25 cellular contexts compared by ENCODE assay signal in the genomic region with DNA sequence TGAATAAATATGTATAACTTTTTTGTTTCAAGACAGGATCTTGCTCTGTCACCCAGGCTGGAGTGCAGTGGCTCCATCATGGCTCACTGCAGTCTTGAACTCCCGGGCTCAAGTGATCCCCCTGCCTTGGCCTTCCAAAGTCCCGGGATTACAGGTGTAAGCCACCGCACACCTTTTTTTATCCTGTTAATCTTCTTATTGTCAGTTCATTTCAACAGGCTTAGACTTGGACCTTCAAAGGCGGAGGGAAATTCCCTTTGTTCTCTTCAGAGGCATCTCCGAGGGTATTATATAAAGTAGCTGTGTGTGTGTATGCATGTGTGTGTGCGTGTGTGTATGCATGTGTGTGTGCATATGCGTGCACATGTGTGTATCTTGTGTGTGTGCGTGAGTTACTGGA. TPM values are rescaled to one million over a fixed set of nuclear protein-coding genes. Genes with fewer than 3 reads are reported as not detected.
DNase-seq lines count a peak whose midpoint lies in the region; ATAC-seq, FAIRE-seq and TF ChIP-seq lines count a peak whose summit lies in the region.
"Had no signal": no experiment of that assay in that cellular context is flagged by ENCODE, and none has a peak within 500 bp of the region (broad histone marks: within the 10 kb centered on the region; RNA-seq: fewer than 3 reads in every experiment).

No MANE protein-coding gene starts in this region.

- H2BK5ac ChIP-seq in H9 (ENCODE audit: insufficient read length, low read length) = no peak overlapping the region

- H3K4ac ChIP-seq in H9 (ENCODE audit: low read depth, low read length) = no peak overlapping the region

- no peak overlapping the region for H3K9ac ChIP-seq in H9 (ENCODE audit: extremely low read depth, insufficient read length, low read length)
- no peak overlapping the region for H3K9ac ChIP-seq in K562 (ENCODE audit: insufficient read depth in 1 of 2, low read depth in 2 of 2, low read length in 2 of 2)

- H3K27ac ChIP-seq in H9 (ENCODE audit: insufficient read length, low read depth, low read length) (no peak overlapping the region), K562 (ENCODE audit: extremely low read depth, low read depth, low read length) (no peak overlapping the region)
- H3K27ac ChIP-seq: psoas muscle, SJCRH30, tibial artery had no signal

- no peak overlapping the region for H3K4me3 Mint-ChIP-seq in H9
- no peak overlapping the region for H3K4me3 Mint-ChIP-seq in stimulated activated effector memory CD8-positive, alpha-beta T cell treated with anti-CD3 and anti-CD28 coated beads, Interleukin-12 subunit alpha, Interleukin-12 subunit beta, amount 100 ng/mL, for 72 hours
- H3K4me3 Mint-ChIP-seq: activated naive CD8-positive, alpha-beta T cell; activated T-cell treated with anti-CD3 and anti-CD28 coated beads, Interleukin-2, amount 50 U/mL, for 72 hours; memory B cell had no signal

- H2BK120ac ChIP-seq in H9 (ENCODE audit: low read depth, low read length, poor library complexity, severe bottlenecking) = no peak overlapping the region

- H3K4me1 ChIP-seq in H9 (ENCODE audit: insufficient read depth, low read length) (no peaks in the 10 kb centered on the region), K562 (replicated peaks in 1 of 2; ENCODE audit: control insufficient read depth in 2 of 2, insufficient read depth in 2 of 2, low read length in 2 of 2) (no peaks in the 10 kb centered on the region)
- H3K4me1 ChIP-seq: psoas muscle, tibial artery had no signal

- no peak overlapping the region for H4K5ac ChIP-seq in H9 (ENCODE audit: insufficient read length, low read depth, low read length)

- peak overlapping the region; percentile 3 to 93 for H3K27ac Mint-ChIP-seq in activated naive CD4-positive, alpha-beta T cell treated with anti-CD3 and anti-CD28 coated beads, Interleukin-2, amount 50 U/mL, for 72 hours
- H3K27ac Mint-ChIP-seq in H9 = peak overlapping the region in 2 of 3 experiments; percentile 16 to 19; a peak in 2 of 7 replicates
- H3K27ac Mint-ChIP-seq in stimulated activated effector memory CD8-positive, alpha-beta T cell treated with anti-CD3 and anti-CD28 coated beads, Interleukin-12 subunit alpha, Interleukin-12 subunit beta, amount 100 ng/mL, for 72 hours = peak overlapping the region; percentile 78
- H3K27ac Mint-ChIP-seq: activated T-cell treated with anti-CD3 and anti-CD28 coated beads, Interleukin-2, amount 50 U/mL, for 72 hours; memory B cell had no signal

- TF ChIP-seq CTCF in H9 (conservative IDR thresholded peaks at IDR 0.05) = no peak
- TF ChIP-seq CTCF in K562 (IDR thresholded peaks at IDR 0.05 in 2 of 3, conservative IDR thresholded peaks at IDR 0.05 in 1 of 3; ENCODE audit: insufficient read depth in 2 of 3, low read depth in 1 of 3, low read length in 3 of 3) = no peak

- no peaks in the 10 kb centered on the region for H3K79me2 ChIP-seq in H9 (ENCODE audit: insufficient read depth, low read length)
- no peaks in the 10 kb centered on the region for H3K79me2 ChIP-seq in K562 (ENCODE audit: control insufficient read depth, insufficient read depth, low read length)

- H4K20me1 ChIP-seq in H9 (ENCODE audit: control insufficient read depth, insufficient read depth, insufficient read length) (no peaks in the 10 kb centered on the region), K562 (replicated peaks; ENCODE audit: control insufficient read depth, insufficient read depth, low read length) (peaks cover 3% of the 10 kb centered on the region; the same call in 1 of the 2 replicates)

- in situ Hi-C loops in K562 (cut with MboI) = no loop called here

- H3T11ph ChIP-seq in H9 (ENCODE audit: low read length) = no peak overlapping the region

- H4K8ac ChIP-seq in H9 (replicated peaks; ENCODE audit: insufficient read length, low read depth, low read length) = no peak overlapping the region

- H3K18ac ChIP-seq in H9 (ENCODE audit: insufficient read length, low read depth, low read length) = no peak overlapping the region

- H3K23ac ChIP-seq in H9 (ENCODE audit: insufficient read length, low read depth, low read length) = no peak overlapping the region

- H3K14ac ChIP-seq in H9 (ENCODE audit: insufficient read depth, low read length) = no peak overlapping the region

- peaks cover 8 to 20% of the 10 kb centered on the region in 2 experiments for H3K4me1 Mint-ChIP-seq in H9
- H3K4me1 Mint-ChIP-seq in stimulated activated effector memory CD8-positive, alpha-beta T cell treated with anti-CD3 and anti-CD28 coated beads, Interleukin-12 subunit alpha, Interleukin-12 subunit beta, amount 100 ng/mL, for 72 hours = peaks cover 23% of the 10 kb centered on the region

- H2BK15ac ChIP-seq in H9 (ENCODE audit: low read depth, low read length) = no peak overlapping the region

- H3K4me2 ChIP-seq in H9 (ENCODE audit: insufficient read depth, insufficient read length, low read length) = no peak overlapping the region
- no peak overlapping the region for H3K4me2 ChIP-seq in K562 (ENCODE audit: insufficient read depth, low read length)

- H3K9me3 ChIP-seq in H9 (ENCODE audit: control insufficient read depth, low read depth, low read length) (no peaks in the 10 kb centered on the region), K562 (replicated peaks; ENCODE audit: control insufficient read depth, insufficient read depth, low read depth, low read length) (no peaks in the 10 kb centered on the region)
- H3K9me3 ChIP-seq: psoas muscle, SJCRH30, tibial artery had no signal

- H3K79me1 ChIP-seq in H9 (ENCODE audit: insufficient read depth, low read depth, low read length, poor library complexity, severe bottlenecking) = no peaks in the 10 kb centered on the region

- no peak overlapping the region for H2AK5ac ChIP-seq in H9 (ENCODE audit: insufficient read length, low read length)

- 0 out of 2 replicates have a peak, but pooled peaks have one; percentile 19 for TF ChIP-seq POLR2A in K562 (conservative IDR thresholded peaks at IDR 0.05)

- H4K91ac ChIP-seq in H9 (ENCODE audit: insufficient read length, low read depth, low read length) = no peak overlapping the region

- no peak for TF ChIP-seq RAD21 in K562 (CRISPR knock-in tag; conservative IDR thresholded peaks at IDR 0.05 in 1 of 2, IDR thresholded peaks at IDR 0.05 in 1 of 2)

- POLR2A ChIA-PET in K562 (lab: Yijun Ruan, JAX) = interaction anchor here (0.6 to 1.6 kb wide), 5 partner anchors 10 to 677 kb away, joined by 3 to 7 read pairs (median 4); no protein-coding TSS in a partner anchor

- H3K4me3 ChIP-seq in K562 = no peak overlapping the region
- H3K4me3 ChIP-seq: psoas muscle, SJCRH30, tibial artery had no signal

- no peak for ATAC-seq in activated naive CD4-positive, alpha-beta T cell treated with anti-CD3 and anti-CD28 coated beads, Interleukin-2, amount 50 U/mL, for 72 hours
- no peak for ATAC-seq in K562
- no peak for ATAC-seq in stimulated activated effector memory CD8-positive, alpha-beta T cell treated with anti-CD3 and anti-CD28 coated beads, Interleukin-12 subunit alpha, Interleukin-12 subunit beta, amount 100 ng/mL, for 72 hours
- ATAC-seq: activated T-cell treated with anti-CD3 and anti-CD28 coated beads, Interleukin-2, amount 50 U/mL, for 72 hours; left lobe of liver; psoas muscle had no signal

- FAIRE-seq in K562 (lab: Jason Lieb, UNC) = no peak
- FAIRE-seq: astrocyte, GM12892, RCC 7860 had no signal

- H3K36me3 ChIP-seq in K562 (ENCODE audit: control insufficient read depth, insufficient read depth, low read length) = peaks cover 93% of the 10 kb centered on the region; the same call in 2 of the 3 replicates

- no peaks in the 10 kb centered on the region for H3K27me3 ChIP-seq in H9 (ENCODE audit: insufficient read depth, low read length)
- H3K27me3 ChIP-seq in K562 (ENCODE audit: control insufficient read depth in 2 of 2, insufficient read depth in 2 of 2, low read length in 2 of 2) = no peaks in the 10 kb centered on the region
- H3K27me3 ChIP-seq: SJCRH30, tibial artery had no signal

- H3K27me3 Mint-ChIP-seq in H9 (ENCODE audit: low read depth) = no peaks in the 10 kb centered on the region; the same call in 1 of the 2 replicates
- H3K27me3 Mint-ChIP-seq: activated naive CD8-positive, alpha-beta T cell; memory B cell had no signal

- BruUV-seq in K562 (replicated peaks; lab: Mats Ljungman, UMichigan) = no TSS peak

- intact Hi-C loops in K562 (cut with micrococcal nuclease) = loop anchor here (5.0 kb wide), 1 partner anchor 139 kb away; the partner anchor contains the start of gene TMEM161A

- no peak overlapping the region for H2AFZ ChIP-seq in H9 (ENCODE audit: low read length)
- H2AFZ ChIP-seq in K562 (ENCODE audit: low read depth, low read length) = no peak overlapping the region

- WGBS in H9 (ENCODE audit: extremely low coverage, insufficient read length, low lambda C conversion rate) = no CpG with 5 or more reads among the region's 8 CpGs
- WGBS in K562 (ENCODE audit: insufficient coverage, low coverage, missing lambda C conversion rate) = 89% methylated on average over 8 of the region's 8 CpGs

- H2BK12ac ChIP-seq in H9 (ENCODE audit: insufficient read length, low read depth, low read length) = no peak overlapping the region

- no peaks in the 10 kb centered on the region for H3K9me3 Mint-ChIP-seq in activated naive CD4-positive, alpha-beta T cell treated with anti-CD3 and anti-CD28 coated beads, Interleukin-2, amount 50 U/mL, for 72 hours
- H3K9me3 Mint-ChIP-seq in H9 = no peaks in the 10 kb centered on the region
- no peaks in the 10 kb centered on the region for H3K9me3 Mint-ChIP-seq in stimulated activated effector memory CD8-positive, alpha-beta T cell treated with anti-CD3 and anti-CD28 coated beads, Interleukin-12 subunit alpha, Interleukin-12 subunit beta, amount 100 ng/mL, for 72 hours
- H3K9me3 Mint-ChIP-seq: activated T-cell treated with anti-CD3 and anti-CD28 coated beads, Interleukin-2, amount 50 U/mL, for 72 hours; memory B cell had no signal

- TF ChIP-seq EP300 in K562 (IDR thresholded peaks at IDR 0.05; ENCODE audit: low read length) = no peak

- peaks cover 4% of the 10 kb centered on the region for H3K9me1 ChIP-seq in K562 (ENCODE audit: control insufficient read depth, insufficient read depth, low read length)

- no peak overlapping the region for H3K56ac ChIP-seq in H9 (ENCODE audit: insufficient read length, low read depth, low read length)

- H3K36me3 Mint-ChIP-seq in activated naive CD4-positive, alpha-beta T cell treated with anti-CD3 and anti-CD28 coated beads, Interleukin-2, amount 50 U/mL, for 72 hours = peaks cover 16 to 19% of the 10 kb centered on the region in 2 donors
- H3K36me3 Mint-ChIP-seq in H9 (ENCODE audit: insufficient read depth in 1 of 3, low read depth in 3 of 3) = peaks cover 45 to 77% (median 71%) of the 10 kb centered on the region in 3 experiments; a peak in 6 of 7 replicates
- H3K36me3 Mint-ChIP-seq in stimulated activated effector memory CD8-positive, alpha-beta T cell treated with anti-CD3 and anti-CD28 coated beads, Interleukin-12 subunit alpha, Interleukin-12 subunit beta, amount 100 ng/mL, for 72 hours = peaks cover 54% of the 10 kb centered on the region

- H2BK20ac ChIP-seq in H9 (ENCODE audit: low read depth, low read length, poor library complexity, severe bottlenecking) = no peak overlapping the region

- CTCF ChIA-PET in K562 (lab: Yijun Ruan, JAX; ENCODE audit: low intra/inter-chr PET ratio) = no interaction called here

- no peak for DNase-seq in activated naive CD4-positive, alpha-beta T cell treated with anti-CD3 and anti-CD28 coated beads, Interleukin-2, amount 50 U/mL, for 72 hours (ENCODE audit: low spot score in 2 of 2)
- no peak for DNase-seq in activated naive CD4-positive, alpha-beta T cell (lab: John Stamatoyannopoulos, UW)
- DNase-seq in H9 (no peak), K562 (ENCODE audit: extremely low read depth in 1 of 4, low spot score in 3 of 4) (no peak), GM03348 (ENCODE audit: low spot score) (no peak), ureter (ENCODE audit: low spot score) (no peak)
- DNase-seq in stimulated activated effector memory CD8-positive, alpha-beta T cell treated with anti-CD3 and anti-CD28 coated beads, Interleukin-12 subunit alpha, Interleukin-12 subunit beta, amount 100 ng/mL, for 72 hours (ENCODE audit: low spot score in 2 of 2) = no peak
- DNase-seq: ACHN; activated T-cell treated with anti-CD3 and anti-CD28 coated beads, Interleukin-2, amount 50 U/mL, for 72 hours; C1 segment of cervical spinal cord; central memory CD4-positive, alpha-beta T cell; hypothalamus; KG1; MM.1S; NCI-H1417; psoas muscle; stimulated activated naive CD4-positive, alpha-beta T cell treated with Interleukin-2 at 50 U/mL for 16 hours; tibial artery had no signal

- no peaks in the 10 kb centered on the region for H3K23me2 ChIP-seq in H9 (ENCODE audit: insufficient read length, low read depth, low read length, poor library complexity, severe bottlenecking)

RNA-seq across cellular contexts. Expression of gene SUGP2, which starts 35.0 kb away (rescaled TPM):
- total RNA-seq in activated naive CD4-positive, alpha-beta T cell treated with anti-CD3 and anti-CD28 coated beads, Interleukin-2, amount 50 U/mL, for 72 hours = 100 to 1,000 TPM; 119 to 248 TPM
- 95.2 and 102 TPM in 2 replicates for total RNA-seq in H9 (2021)
- 383 and 414 TPM in 2 replicates for total RNA-seq in K562 (2011; cell fraction: chromatin; rRNA removed; ENCODE audit: low replicate concordance)
- 210 and 215 TPM in 2 replicates for total RNA-seq in K562 (2011; cell fraction: nucleolus; rRNA removed)
- total RNA-seq in K562 (2011; cell fraction: nucleoplasm; rRNA removed) = 214 and 219 TPM in 2 replicates
- 50.6 and 61.7 TPM in 2 replicates for total RNA-seq in K562 (2014; rRNA removed)
- total RNA-seq in K562 (2014; rRNA removed; fragmentation: Illumina TruSeq; extraction: Trizol) = 63.1 and 70.8 TPM in 2 replicates
- total RNA-seq in K562 (2015; rRNA removed; fragmentation: Illumina TruSeq; extraction: Trizol) = 60.5 and 61.8 TPM in 2 replicates
- total RNA-seq in K562 (2021) = 96.4 and 97.5 TPM in 2 replicates
- polyA plus RNA-seq in K562 (2011; rRNA removed) = 101 and 135 TPM in 2 replicates
- polyA plus RNA-seq in K562 (2011; cell fraction: cytosol; rRNA removed) = 49.7 and 83.6 TPM in 2 replicates
- 318 and 368 TPM in 2 replicates for polyA plus RNA-seq in K562 (2011; cell fraction: nucleus; rRNA removed)
- 73.8 and 103 TPM in 2 replicates for polyA plus RNA-seq in K562 (2012)
- polyA plus RNA-seq in K562 (2014; fragmentation: Illumina TruSeq; extraction: Trizol) = 82.8 and 89.9 TPM in 2 replicates
- 10 to 100 TPM; 13.1 to 22.6 TPM for polyA plus RNA-seq in K562 (2014; fragmentation: Nextera tagmentation; extraction: Ambion mirVana)
- 93.0 and 120 TPM in 2 replicates for polyA plus RNA-seq in K562 (2014; rRNA removed)
- polyA minus RNA-seq in K562 (2011; rRNA and poly(A)+ RNA removed) = 58.5 and 77.2 TPM in 2 replicates
- polyA minus RNA-seq in K562 (2011; cell fraction: cytosol; rRNA and poly(A)+ RNA removed) = 32.1 and 32.5 TPM in 2 replicates
- 80.9 and 135 TPM in 2 replicates for polyA minus RNA-seq in K562 (2011; cell fraction: nucleus; rRNA and poly(A)+ RNA removed)
- total RNA-seq in ureter = 99.6 TPM

RNA-seq across cellular contexts. Expression of gene ARMC6, which starts 35.1 kb away (rescaled TPM):
- 10 to 100 TPM; 22.4 to 34.8 TPM for total RNA-seq in activated naive CD4-positive, alpha-beta T cell treated with anti-CD3 and anti-CD28 coated beads, Interleukin-2, amount 50 U/mL, for 72 hours
- total RNA-seq in H9 (2021) (66.5 and 69.0 TPM in 2 replicates), K562 (2014; rRNA removed) (93.4 and 116 TPM in 2 replicates), K562 (2014; rRNA removed; fragmentation: Illumina TruSeq; extraction: Trizol) (25.9 and 40.9 TPM in 2 replicates), K562 (2015; rRNA removed; fragmentation: Illumina TruSeq; extraction: Trizol) (62.3 and 63.9 TPM in 2 replicates), K562 (2021) (69.2 and 73.4 TPM in 2 replicates), ureter (42.2 TPM)
- 30.4 and 88.7 TPM in 2 replicates for total RNA-seq in K562 (2011; cell fraction: chromatin; rRNA removed; ENCODE audit: low replicate concordance)
- 63.9 and 75.1 TPM in 2 replicates for total RNA-seq in K562 (2011; cell fraction: nucleolus; rRNA removed)
- 40.5 and 41.2 TPM in 2 replicates for total RNA-seq in K562 (2011; cell fraction: nucleoplasm; rRNA removed)
- polyA plus RNA-seq in K562 (2011; rRNA removed) (38.1 and 47.1 TPM in 2 replicates), K562 (2014; fragmentation: Illumina TruSeq; extraction: Trizol) (63.6 and 75.5 TPM in 2 replicates), K562 (2014; fragmentation: Nextera tagmentation; extraction: Ambion mirVana) (1 to 10 TPM; 2.1 to 5.4 TPM), K562 (2014; rRNA removed) (65.4 and 76.3 TPM in 2 replicates)
- 48.2 and 88.3 TPM in 2 replicates for polyA plus RNA-seq in K562 (2011; cell fraction: cytosol; rRNA removed)
- polyA plus RNA-seq in K562 (2011; cell fraction: nucleus; rRNA removed) = 48.6 and 65.2 TPM in 2 replicates
- polyA plus RNA-seq in K562 (2012) = 53.4 and 54.5 TPM in 2 replicates
- polyA minus RNA-seq in K562 (2011; rRNA and poly(A)+ RNA removed) = 23.4 and 39.5 TPM in 2 replicates
- polyA minus RNA-seq in K562 (2011; cell fraction: cytosol; rRNA and poly(A)+ RNA removed) = 50.9 and 61.3 TPM in 2 replicates
- polyA minus RNA-seq in K562 (2011; cell fraction: nucleus; rRNA and poly(A)+ RNA removed) = 25.5 and 25.7 TPM in 2 replicates

RNA-seq across cellular contexts. Expression of gene HOMER3, which starts 57.3 kb away (rescaled TPM):
- 1 to 10 TPM in 1 of 2 donors, under 1 TPM in 1; 0.36 to 1.0 TPM for total RNA-seq in activated naive CD4-positive, alpha-beta T cell treated with anti-CD3 and anti-CD28 coated beads, Interleukin-2, amount 50 U/mL, for 72 hours
- 19.6 and 20.2 TPM in 2 replicates for total RNA-seq in H9 (2021)
- total RNA-seq in K562 (2011; cell fraction: chromatin; rRNA removed; ENCODE audit: low replicate concordance) = 9.9 and 22.2 TPM in 2 replicates
- 12.0 and 12.4 TPM in 2 replicates for total RNA-seq in K562 (2011; cell fraction: nucleolus; rRNA removed)
- 9.1 and 12.6 TPM in 2 replicates for total RNA-seq in K562 (2011; cell fraction: nucleoplasm; rRNA removed)
- total RNA-seq in K562 (2014; rRNA removed) = 4.2 and 6.8 TPM in 2 replicates
- 1.2 and 1.3 TPM in 2 replicates for total RNA-seq in K562 (2014; rRNA removed; fragmentation: Illumina TruSeq; extraction: Trizol)
- total RNA-seq in K562 (2015; rRNA removed; fragmentation: Illumina TruSeq; extraction: Trizol) = 1.5 and 2.7 TPM in 2 replicates
- 3.4 and 4.1 TPM in 2 replicates for total RNA-seq in K562 (2021)
- polyA plus RNA-seq in K562 (2011; rRNA removed) = 5.1 and 10.3 TPM in 2 replicates
- 9.6 and 10.5 TPM in 2 replicates for polyA plus RNA-seq in K562 (2011; cell fraction: cytosol; rRNA removed)
- polyA plus RNA-seq in K562 (2011; cell fraction: nucleus; rRNA removed) = 9.2 and 20.4 TPM in 2 replicates
- polyA plus RNA-seq in K562 (2012) = 2.4 and 5.5 TPM in 2 replicates
- polyA plus RNA-seq in K562 (2014; fragmentation: Illumina TruSeq; extraction: Trizol) = 2.9 and 4.7 TPM in 2 replicates
- polyA plus RNA-seq in K562 (2014; fragmentation: Nextera tagmentation; extraction: Ambion mirVana) = not detected
- polyA plus RNA-seq in K562 (2014; rRNA removed) = 3.7 and 6.4 TPM in 2 replicates
- polyA minus RNA-seq in K562 (2011; rRNA and poly(A)+ RNA removed) = 2.5 and 2.9 TPM in 2 replicates
- 3.3 and 6.9 TPM in 2 replicates for polyA minus RNA-seq in K562 (2011; cell fraction: cytosol; rRNA and poly(A)+ RNA removed)
- polyA minus RNA-seq in K562 (2011; cell fraction: nucleus; rRNA and poly(A)+ RNA removed) = 3.4 and 8.3 TPM in 2 replicates
- 23.2 TPM for total RNA-seq in ureter

Comparison
In these comparisons a context has a peak if more than half of its experiments do, and no peak if none do; other contexts are left out.
1. H3K27ac Mint-ChIP-seq: peak in every context shown above with its lines; median percentile 78 in stimulated activated effector memory CD8-positive, alpha-beta T cell treated with anti-CD3 and anti-CD28 coated beads, Interleukin-12 subunit alpha, Interleukin-12 subunit beta, amount 100 ng/mL, for 72 hours; 48 in activated naive CD4-positive, alpha-beta T cell treated with anti-CD3 and anti-CD28 coated beads, Interleukin-2, amount 50 U/mL, for 72 hours; 18 in H9.